In the genomic region with DNA sequence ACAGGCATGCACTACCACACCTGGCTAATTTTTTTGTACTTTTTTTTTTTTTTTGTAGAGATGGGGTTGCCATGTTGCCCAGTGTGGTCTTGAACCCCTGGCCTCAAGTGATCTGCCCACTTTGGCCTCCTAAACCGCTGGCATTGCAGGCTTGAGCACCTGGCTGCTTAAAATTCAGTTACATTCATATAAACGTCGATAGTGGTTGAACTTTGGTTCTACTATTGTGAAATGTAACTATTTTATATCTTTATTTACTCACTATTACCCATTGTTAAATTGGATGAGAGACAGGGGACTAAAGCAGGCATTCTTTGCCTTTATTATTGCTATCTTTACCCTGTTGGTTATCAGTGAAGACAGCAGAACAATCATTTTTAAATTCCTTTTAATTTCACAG, we compare ENCODE assay signal across 2 cellular contexts.
TF ChIP-seq lines count a peak whose summit lies in the region.

No MANE protein-coding gene starts in this region.

TF ChIP-seq in liver, 16 proteins besides CTCF, POLR2A, EP300 and RAD21 (continued from another document):
- TF ChIP-seq GABPA (IDR thresholded peaks at IDR 0.05 in 1 of 2, conservative IDR thresholded peaks at IDR 0.05 in 1 of 2) (no peak), REST (IDR thresholded peaks at IDR 0.05) (no peak), RXRA (IDR thresholded peaks at IDR 0.05) (peak; percentile 33 to 47), SP1 (IDR thresholded peaks at IDR 0.05) (peak; percentile 40), TAF1 (conservative IDR thresholded peaks at IDR 0.05) (no peak), FOXA2 (IDR thresholded peaks at IDR 0.05) (peak; percentile 36), YY1 (IDR thresholded peaks at IDR 0.05) (no peak), FOXA1 (IDR thresholded peaks at IDR 0.05) (no peak), NR2F2 (IDR thresholded peaks at IDR 0.05) (no peak), HNF4A (conservative IDR thresholded peaks at IDR 0.05) (peak; percentile 64 to 73), ATF3 (IDR thresholded peaks at IDR 0.05) (no peak), JUND (IDR thresholded peaks at IDR 0.05) (no peak), HNF4G (IDR thresholded peaks at IDR 0.05) (peak; percentile 22)
- TF ChIP-seq, protein P1, sequence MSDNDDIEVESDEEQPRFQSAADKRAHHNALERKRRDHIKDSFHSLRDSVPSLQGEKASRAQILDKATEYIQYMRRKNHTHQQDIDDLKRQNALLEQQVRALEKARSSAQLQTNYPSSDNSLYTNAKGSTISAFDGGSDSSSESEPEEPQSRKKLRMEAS (IDR thresholded peaks at IDR 0.05) = no peak
- TF ChIP-seq, protein P2, sequence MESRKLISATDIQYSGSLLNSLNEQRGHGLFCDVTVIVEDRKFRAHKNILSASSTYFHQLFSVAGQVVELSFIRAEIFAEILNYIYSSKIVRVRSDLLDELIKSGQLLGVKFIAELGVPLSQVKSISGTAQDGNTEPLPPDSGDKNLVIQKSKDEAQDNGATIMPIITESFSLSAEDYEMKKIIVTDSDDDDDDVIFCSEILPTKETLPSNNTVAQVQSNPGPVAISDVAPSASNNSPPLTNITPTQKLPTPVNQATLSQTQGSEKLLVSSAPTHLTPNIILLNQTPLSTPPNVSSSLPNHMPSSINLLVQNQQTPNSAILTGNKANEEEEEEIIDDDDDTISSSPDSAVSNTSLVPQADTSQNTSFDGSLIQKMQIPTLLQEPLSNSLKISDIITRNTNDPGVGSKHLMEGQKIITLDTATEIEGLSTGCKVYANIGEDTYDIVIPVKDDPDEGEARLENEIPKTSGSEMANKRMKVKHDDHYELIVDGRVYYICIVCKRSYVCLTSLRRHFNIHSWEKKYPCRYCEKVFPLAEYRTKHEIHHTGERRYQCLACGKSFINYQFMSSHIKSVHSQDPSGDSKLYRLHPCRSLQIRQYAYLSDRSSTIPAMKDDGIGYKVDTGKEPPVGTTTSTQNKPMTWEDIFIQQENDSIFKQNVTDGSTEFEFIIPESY (IDR thresholded peaks at IDR 0.05) = no peak

TF ChIP-seq in HepG2, 621 proteins besides CTCF, POLR2A, EP300 and RAD21:
- TF ChIP-seq NR2F6 (IDR thresholded peaks at IDR 0.05) (no peak), NR2F6 (CRISPR knock-in tag; IDR thresholded peaks at IDR 0.05) (no peak), ZNF552 (CRISPR knock-in tag; IDR thresholded peaks at IDR 0.05; ENCODE audit: borderline replicate concordance) (no peak), ZNF883 (CRISPR knock-in tag; IDR thresholded peaks at IDR 0.05; ENCODE audit: not compliant biosample characterization) (no peak), RCOR2 (CRISPR knock-in tag; IDR thresholded peaks at IDR 0.05) (no peak), SIN3B (IDR thresholded peaks at IDR 0.05; ENCODE audit: low read length) (no peak), ZBTB37 (CRISPR knock-in tag; IDR thresholded peaks at IDR 0.05) (no peak)
- TF ChIP-seq, protein P3, sequence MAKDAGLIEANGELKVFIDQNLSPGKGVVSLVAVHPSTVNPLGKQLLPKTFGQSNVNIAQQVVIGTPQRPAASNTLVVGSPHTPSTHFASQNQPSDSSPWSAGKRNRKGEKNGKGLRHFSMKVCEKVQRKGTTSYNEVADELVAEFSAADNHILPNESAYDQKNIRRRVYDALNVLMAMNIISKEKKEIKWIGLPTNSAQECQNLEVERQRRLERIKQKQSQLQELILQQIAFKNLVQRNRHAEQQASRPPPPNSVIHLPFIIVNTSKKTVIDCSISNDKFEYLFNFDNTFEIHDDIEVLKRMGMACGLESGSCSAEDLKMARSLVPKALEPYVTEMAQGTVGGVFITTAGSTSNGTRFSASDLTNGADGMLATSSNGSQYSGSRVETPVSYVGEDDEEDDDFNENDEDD (CRISPR knock-in tag; IDR thresholded peaks at IDR 0.05; ENCODE audit: borderline replicate concordance) = no peak
- TF ChIP-seq, protein P4, sequence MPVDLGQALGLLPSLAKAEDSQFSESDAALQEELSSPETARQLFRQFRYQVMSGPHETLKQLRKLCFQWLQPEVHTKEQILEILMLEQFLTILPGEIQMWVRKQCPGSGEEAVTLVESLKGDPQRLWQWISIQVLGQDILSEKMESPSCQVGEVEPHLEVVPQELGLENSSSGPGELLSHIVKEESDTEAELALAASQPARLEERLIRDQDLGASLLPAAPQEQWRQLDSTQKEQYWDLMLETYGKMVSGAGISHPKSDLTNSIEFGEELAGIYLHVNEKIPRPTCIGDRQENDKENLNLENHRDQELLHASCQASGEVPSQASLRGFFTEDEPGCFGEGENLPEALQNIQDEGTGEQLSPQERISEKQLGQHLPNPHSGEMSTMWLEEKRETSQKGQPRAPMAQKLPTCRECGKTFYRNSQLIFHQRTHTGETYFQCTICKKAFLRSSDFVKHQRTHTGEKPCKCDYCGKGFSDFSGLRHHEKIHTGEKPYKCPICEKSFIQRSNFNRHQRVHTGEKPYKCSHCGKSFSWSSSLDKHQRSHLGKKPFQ (CRISPR knock-in tag; IDR thresholded peaks at IDR 0.05; ENCODE audit: insufficient replicate concordance) = no peak
- TF ChIP-seq, protein P5, sequence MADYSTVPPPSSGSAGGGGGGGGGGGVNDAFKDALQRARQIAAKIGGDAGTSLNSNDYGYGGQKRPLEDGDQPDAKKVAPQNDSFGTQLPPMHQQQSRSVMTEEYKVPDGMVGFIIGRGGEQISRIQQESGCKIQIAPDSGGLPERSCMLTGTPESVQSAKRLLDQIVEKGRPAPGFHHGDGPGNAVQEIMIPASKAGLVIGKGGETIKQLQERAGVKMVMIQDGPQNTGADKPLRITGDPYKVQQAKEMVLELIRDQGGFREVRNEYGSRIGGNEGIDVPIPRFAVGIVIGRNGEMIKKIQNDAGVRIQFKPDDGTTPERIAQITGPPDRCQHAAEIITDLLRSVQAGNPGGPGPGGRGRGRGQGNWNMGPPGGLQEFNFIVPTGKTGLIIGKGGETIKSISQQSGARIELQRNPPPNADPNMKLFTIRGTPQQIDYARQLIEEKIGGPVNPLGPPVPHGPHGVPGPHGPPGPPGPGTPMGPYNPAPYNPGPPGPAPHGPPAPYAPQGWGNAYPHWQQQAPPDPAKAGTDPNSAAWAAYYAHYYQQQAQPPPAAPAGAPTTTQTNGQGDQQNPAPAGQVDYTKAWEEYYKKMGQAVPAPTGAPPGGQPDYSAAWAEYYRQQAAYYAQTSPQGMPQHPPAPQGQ (CRISPR knock-in tag; IDR thresholded peaks at IDR 0.05; ENCODE audit: borderline replicate concordance) = no peak
